Comparison of ENCODE assay signal across 19 cellular contexts in the genomic region with DNA sequence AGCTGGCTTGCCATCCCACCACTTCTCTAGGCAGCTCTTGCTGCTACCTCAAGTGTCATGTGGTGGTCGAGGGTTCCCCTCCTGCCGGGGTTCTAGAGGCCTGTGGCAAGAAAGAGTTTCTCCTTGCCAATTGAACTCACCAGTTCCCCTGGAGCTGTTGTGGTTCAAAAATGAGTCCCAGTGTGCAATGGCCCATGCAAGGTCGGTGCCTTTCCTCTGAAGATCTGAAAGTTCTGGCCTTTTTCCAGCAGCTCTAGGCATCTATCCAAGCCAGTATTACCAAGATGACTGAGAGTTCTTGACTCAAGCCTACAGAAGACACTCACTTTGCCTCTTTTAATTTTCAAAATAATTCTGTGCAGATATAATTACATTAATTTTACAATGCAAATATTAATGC.
DNase-seq lines count a peak whose midpoint lies in the region; ATAC-seq and TF ChIP-seq lines count a peak whose summit lies in the region.
"Had no signal": no experiment of that assay in that cellular context is flagged by ENCODE, and none has a peak within 500 bp of the region (broad histone marks: within the 10 kb centered on the region; RNA-seq: fewer than 3 reads in every experiment).

No MANE protein-coding gene starts in this region.

- no peaks in the 10 kb centered on the region for H3K9me3 ChIP-seq in upper lobe of left lung
- H3K9me3 ChIP-seq: psoas muscle had no signal

- 56 to 73% methylated on average over 1 to 3 of the region's 3 CpGs for WGBS in upper lobe of left lung, 2 donors

- DNase-seq in DMS79 treated with DMSO at 0.1 percent for 48 hours (lab: John Stamatoyannopoulos, UW) (peak; percentile 55), RPMI8226 (peak; percentile 65), kidney glomerular epithelial cell (lab: John Stamatoyannopoulos, UW) (peak; percentile 74), upper lobe of left lung (no peak), AG08396 (ENCODE audit: low spot score) (no peak)
- no peak for DNase-seq in effector CD8-positive, alpha-beta T cell (lab: John Stamatoyannopoulos, UW)
- DNase-seq: activated CD4-positive, alpha-beta memory T cell treated with anti-CD3 and anti-CD28 coated beads, Interleukin-2, amount 10 ng/mL, durations not matched to agents 7 days and 5 days; activated T-cell treated with anti-CD3 and anti-CD28 coated beads, Interleukin-2, amount 50 U/mL, for 24 hours; Calu3; effector CD4-positive, alpha-beta T cell; islet precursor cell; NCI-H2081 treated with DMSO at 0.1 percent for 48 hours; nephron progenitor cell; psoas muscle; T-cell had no signal

- no peak for TF ChIP-seq EP300 in upper lobe of left lung (IDR thresholded peaks at IDR 0.05)

- no peaks in the 10 kb centered on the region for H3K4me1 ChIP-seq in upper lobe of left lung
- H3K4me1 ChIP-seq: psoas muscle had no signal

- H3K27ac ChIP-seq in upper lobe of left lung = no peak overlapping the region
- H3K27ac ChIP-seq: psoas muscle had no signal

- no peaks in the 10 kb centered on the region for H3K36me3 ChIP-seq in upper lobe of left lung

- no peak for TF ChIP-seq POLR2A in upper lobe of left lung (IDR thresholded peaks at IDR 0.05)

- ATAC-seq in GM18858 (IDR thresholded peaks at IDR 0.05; ENCODE audit: unreplicated experiment) = peak; percentile 65
- ATAC-seq in HG03039 (IDR thresholded peaks at IDR 0.05; ENCODE audit: unreplicated experiment) = no peak
- ATAC-seq in upper lobe of left lung (ENCODE audit: low FRiP score in 2 of 2) = no peak
- ATAC-seq: activated naive CD4-positive, alpha-beta T cell treated with anti-CD3 and anti-CD28 coated beads, Interleukin-2, amount 50 U/mL, for 72 hours; HCT116; psoas muscle; T-cell had no signal

- no peak overlapping the region for H3K4me3 ChIP-seq in upper lobe of left lung
- H3K4me3 ChIP-seq: psoas muscle had no signal

- no peak for TF ChIP-seq CTCF in upper lobe of left lung (IDR thresholded peaks at IDR 0.05)

- no peaks in the 10 kb centered on the region for H3K27me3 ChIP-seq in upper lobe of left lung

Comparison
In these comparisons a context has a peak if more than half of its experiments do, and no peak if none do; other contexts are left out.
1. DNase-seq: peak in DMS79 treated with DMSO at 0.1 percent for 48 hours (single experiment), RPMI8226 (single experiment) and kidney glomerular epithelial cell (single experiment); none in upper lobe of left lung (0 of 2), effector CD8-positive, alpha-beta T cell (single experiment) and AG08396 (single experiment).